Comparison of ENCODE assay signal across 21 cellular contexts in genomic region chr10:118951218-118951617, GRCh38.
"Had no signal": no experiment of that assay in that cellular context is flagged by ENCODE, and none has a peak within 500 bp of the region (broad histone marks: within the 10 kb centered on the region; RNA-seq: fewer than 3 reads in every experiment).

No MANE protein-coding gene starts in this region.

- H3K4me3 Mint-ChIP-seq: activated B cell treated with CpG ODN at 0.5 μM for 24 hours; activated CD4-positive, alpha-beta T cell treated with anti-CD3 and anti-CD28 coated beads, Interleukin-2, amount 10 ng/mL, durations not matched to agents 7 days and 5 days; activated CD8-positive, alpha-beta T cell treated with anti-CD3 and anti-CD28 coated beads, Interleukin-2, amount 10 ng/mL, durations not matched to agents 7 days and 5 days; activated naive CD4-positive, alpha-beta T cell treated with anti-CD3 and anti-CD28 coated beads for 36 hours; activated T-cell treated with anti-CD3 and anti-CD28 coated beads, Interleukin-2, amount 50 U/mL, for 24 hours; effector memory CD8-positive, alpha-beta T cell; immature natural killer cell; memory B cell; stimulated activated naive CD8-positive, alpha-beta T cell treated with anti-CD3 and anti-CD28 coated beads, Interleukin-15, Interleukin-2, amounts not matched to agents 100 ng/mL and 50 ng/mL, for 24 hours had no signal

- DNase-seq: activated B cell treated with CpG ODN at 0.5 μM for 24 hours; activated CD4-positive, alpha-beta T cell treated with anti-CD3 and anti-CD28 coated beads, Interleukin-2, amount 10 ng/mL, durations not matched to agents 7 days and 5 days; activated CD8-positive, alpha-beta T cell treated with anti-CD3 and anti-CD28 coated beads, Interleukin-2, amount 10 ng/mL, durations not matched to agents 7 days and 5 days; activated naive CD4-positive, alpha-beta T cell treated with anti-CD3 and anti-CD28 coated beads for 36 hours; activated T-cell treated with anti-CD3 and anti-CD28 coated beads, Interleukin-2, amount 50 U/mL, for 24 hours; body of pancreas; caudate nucleus; effector memory CD8-positive, alpha-beta T cell; immature natural killer cell; psoas muscle; right lobe of liver; small intestine; stimulated activated CD4-positive, alpha-beta T cell treated with anti-CD3 and anti-CD28 coated beads, Interleukin-15, amount 100 ng/mL, for 24 hours; stimulated activated CD4-positive, alpha-beta T cell treated with anti-CD3 and anti-CD28 coated beads, Interleukin-2, amount 100 ng/mL, for 48 hours; transverse colon had no signal

- H3K4me1 ChIP-seq: body of pancreas, transverse colon, vagina had no signal

- H3K9me3 ChIP-seq: body of pancreas, psoas muscle, right lobe of liver, suprapubic skin, transverse colon, vagina had no signal

- H3K9me3 Mint-ChIP-seq: activated B cell treated with CpG ODN at 0.5 μM for 24 hours; activated CD4-positive, alpha-beta T cell treated with anti-CD3 and anti-CD28 coated beads, Interleukin-2, amount 10 ng/mL, durations not matched to agents 7 days and 5 days; activated naive CD4-positive, alpha-beta T cell treated with anti-CD3 and anti-CD28 coated beads for 36 hours; activated T-cell treated with anti-CD3 and anti-CD28 coated beads, Interleukin-2, amount 50 U/mL, for 24 hours; activated T-helper 2 cell treated with anti-CD3 and anti-CD28 coated beads, Interferon-gamma antibody, Interleukin-2, Interleukin-4, amounts not matched to agents 10 μg/mL and 5 μg/mL and 100 μg/mL, durations not matched to agents 14 hours and 24 hours and 36 hours; effector memory CD8-positive, alpha-beta T cell; immature natural killer cell; memory B cell; neural progenitor cell; stimulated activated naive CD8-positive, alpha-beta T cell treated with anti-CD3 and anti-CD28 coated beads, Interleukin-15, Interleukin-2, amounts not matched to agents 100 ng/mL and 50 ng/mL, for 24 hours had no signal

- ATAC-seq: activated CD8-positive, alpha-beta T cell treated with anti-CD3 and anti-CD28 coated beads, Interleukin-2, amount 10 ng/mL, durations not matched to agents 7 days and 5 days; body of pancreas; effector memory CD8-positive, alpha-beta T cell; psoas muscle had no signal

- H3K4me1 Mint-ChIP-seq: activated B cell treated with CpG ODN at 0.5 μM for 24 hours; activated CD4-positive, alpha-beta T cell treated with anti-CD3 and anti-CD28 coated beads, Interleukin-2, amount 10 ng/mL, durations not matched to agents 7 days and 5 days; immature natural killer cell had no signal

- H3K36me3 Mint-ChIP-seq: immature natural killer cell, memory B cell, neural progenitor cell had no signal

- H3K4me3 ChIP-seq: body of pancreas, neural progenitor cell, psoas muscle, right lobe of liver, suprapubic skin, transverse colon, vagina had no signal

- H3K27ac ChIP-seq: body of pancreas, neural progenitor cell, psoas muscle, right lobe of liver, suprapubic skin, transverse colon, vagina had no signal

- H3K27me3 ChIP-seq: body of pancreas, neural progenitor cell, right lobe of liver, suprapubic skin, transverse colon, vagina had no signal

- H3K36me3 ChIP-seq: neural progenitor cell, right lobe of liver, suprapubic skin, transverse colon, vagina had no signal

- H3K27ac Mint-ChIP-seq: activated B cell treated with CpG ODN at 0.5 μM for 24 hours; activated CD4-positive, alpha-beta T cell treated with anti-CD3 and anti-CD28 coated beads, Interleukin-2, amount 10 ng/mL, durations not matched to agents 7 days and 5 days; activated CD8-positive, alpha-beta T cell treated with anti-CD3 and anti-CD28 coated beads, Interleukin-2, amount 10 ng/mL, durations not matched to agents 7 days and 5 days; activated naive CD4-positive, alpha-beta T cell treated with anti-CD3 and anti-CD28 coated beads for 36 hours; activated T-cell treated with anti-CD3 and anti-CD28 coated beads, Interleukin-2, amount 50 U/mL, for 24 hours; activated T-helper 2 cell treated with anti-CD3 and anti-CD28 coated beads, Interferon-gamma antibody, Interleukin-2, Interleukin-4, amounts not matched to agents 10 μg/mL and 5 μg/mL and 100 μg/mL, durations not matched to agents 14 hours and 24 hours and 36 hours; effector memory CD8-positive, alpha-beta T cell; immature natural killer cell; memory B cell; neural progenitor cell; stimulated activated naive CD8-positive, alpha-beta T cell treated with anti-CD3 and anti-CD28 coated beads, Interleukin-15, Interleukin-2, amounts not matched to agents 100 ng/mL and 50 ng/mL, for 24 hours had no signal
